In the genomic region with DNA sequence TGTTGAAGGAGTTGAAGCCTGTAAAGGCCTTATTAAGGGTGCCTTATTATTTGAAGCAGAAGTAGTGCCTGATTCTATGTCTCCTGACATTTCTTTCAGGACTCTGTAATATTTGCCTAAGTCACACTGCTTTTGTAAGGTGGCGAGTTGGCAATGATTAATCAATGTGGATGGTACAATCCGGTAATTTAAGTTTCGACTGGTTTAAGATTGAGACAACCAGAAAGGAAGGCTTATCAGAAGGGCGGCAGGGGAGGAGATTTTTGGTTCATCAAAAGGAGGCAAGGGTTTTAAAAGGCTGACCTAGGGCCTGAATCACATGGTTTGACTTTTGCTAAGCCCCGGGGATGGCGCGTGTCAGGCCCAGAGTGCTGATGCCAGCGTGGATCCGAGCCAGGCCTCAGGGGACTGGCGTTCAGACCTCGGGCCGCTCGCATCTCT, we compare ENCODE assay signal across 8 cellular contexts. TPM values are rescaled to one million over a fixed set of nuclear protein-coding genes. Genes with fewer than 3 reads are reported as not detected.
DNase-seq lines count a peak whose midpoint lies in the region; ATAC-seq and TF ChIP-seq lines count a peak whose summit lies in the region.

No MANE protein-coding gene starts in this region.

- H3K4me1 ChIP-seq in GM23338 (ENCODE audit: insufficient read depth) (peaks cover 30% of the 10 kb centered on the region), right cardiac atrium (ENCODE audit: control insufficient read depth, insufficient read depth, low read length) (peaks cover 2% of the 10 kb centered on the region)

- H3K4me3 Mint-ChIP-seq in GM23338, result peak overlapping the region; percentile 93

- peak overlapping the region; percentile 96 for H2AFZ ChIP-seq in GM23338

- peaks cover 35% of the 10 kb centered on the region for H3K79me2 ChIP-seq in GM23338 (replicated peaks; ENCODE audit: insufficient read depth)

- H3F3A ChIP-seq in GM23338 (replicated peaks; ENCODE audit: low read depth), result 0 out of 2 replicates have a peak, but pooled peaks cover 4% of the 10 kb centered on the region

- peaks cover 34% of the 10 kb centered on the region for H3K4me1 Mint-ChIP-seq in GM23338

- intact Hi-C loops in right cardiac atrium (cut with DNase I), result no loop called here

- 22% methylated on average over 13 of the region's 13 CpGs for WGBS in right cardiac atrium

- H3K9me3 ChIP-seq in WERI-Rb-1 (ENCODE audit: severe bottlenecking) (no peaks in the 10 kb centered on the region), right cardiac atrium (ENCODE audit: control insufficient read depth, low read length) (no peaks in the 10 kb centered on the region)

- H3K4me3 ChIP-seq in GM23338 (peak overlapping the region; percentile 90), WERI-Rb-1 (ENCODE audit: low read depth, low read length) (peak overlapping the region; percentile 89), right cardiac atrium (ENCODE audit: low read length) (peak overlapping the region; percentile 84), skin epidermis (peak overlapping the region; percentile 48 to 88 (median 77))

- H3K27ac ChIP-seq in GM23338 (ENCODE audit: low read depth) (peak overlapping the region; percentile 99), WERI-Rb-1 (peak overlapping the region; percentile 89), right cardiac atrium (ENCODE audit: low read length) (peak overlapping the region; percentile 93), skin epidermis (peak overlapping the region; percentile 88 to 100 (median 98))

- H3K27ac Mint-ChIP-seq in GM23338, result peak overlapping the region; percentile 98

- H3K9me3 Mint-ChIP-seq in GM23338, result no peaks in the 10 kb centered on the region

- no peaks in the 10 kb centered on the region for H3K9me2 ChIP-seq in GM23338 (ENCODE audit: insufficient read depth)

- no peaks in the 10 kb centered on the region for H3K36me3 ChIP-seq in GM23338 (ENCODE audit: insufficient read depth)
- H3K36me3 ChIP-seq in WERI-Rb-1, result no peaks in the 10 kb centered on the region

- H4K20me1 ChIP-seq in GM23338 (replicated peaks; ENCODE audit: insufficient read depth), result peaks cover 6% of the 10 kb centered on the region

- H3K27me3 Mint-ChIP-seq in GM23338 (ENCODE audit: insufficient read depth, low read depth, poor library complexity), result peaks cover 3% of the 10 kb centered on the region

- no peaks in the 10 kb centered on the region; the same call in 2 of the 3 replicates for H3K36me3 Mint-ChIP-seq in GM23338 (ENCODE audit: low read depth)

- TF ChIP-seq CTCF in GM23338 (conservative IDR thresholded peaks at IDR 0.05; ENCODE audit: low read depth in 2 of 2) (no peak), WERI-Rb-1 (IDR thresholded peaks at IDR 0.05; ENCODE audit: low read depth, low read length) (no peak)

- ATAC-seq in GM23338, result no peak
- no peak for ATAC-seq in right cardiac atrium
- ATAC-seq in GM21360 (IDR thresholded peaks at IDR 0.05; ENCODE audit: unreplicated experiment), result no peak

- no peaks in the 10 kb centered on the region for H3K27me3 ChIP-seq in GM23338 (ENCODE audit: insufficient read depth)
- H3K27me3 ChIP-seq in WERI-Rb-1 (ENCODE audit: insufficient read depth, low read depth, severe bottlenecking), result no peaks in the 10 kb centered on the region
- H3K27me3 ChIP-seq in right cardiac atrium (ENCODE audit: control insufficient read depth, insufficient read depth), result no peaks in the 10 kb centered on the region

- H3K4me2 ChIP-seq in GM23338, result peak overlapping the region; percentile 86

- DNase-seq in GM23338 (ENCODE audit: low spot score), result no peak
- DNase-seq in WERI-Rb-1, result no peak
- no peak for DNase-seq in right cardiac atrium
- DNase-seq in GM03348 (ENCODE audit: low spot score), result no peak
- DNase-seq in cerebellum (ENCODE audit: low spot score), result no peak
- no peak for DNase-seq in foreskin melanocyte

TF ChIP-seq in GM23338, 12 proteins besides CTCF, POLR2A, EP300 and RAD21:
- no peak for TF ChIP-seq POLR2AphosphoS5 (IDR thresholded peaks at IDR 0.05; ENCODE audit: low read depth)

RNA-seq across cellular contexts. Expression of a gene that starts 0.8 kb away (rescaled TPM):
- total RNA-seq in GM23338 (2014; rRNA removed; shearing (Covaris generic)), result 43.1 and 46.3 TPM in 2 replicates
- polyA plus RNA-seq in GM23338 (2016; fragmentation: Nextera tagmentation; extraction: Ambion mirVana) (69.8 and 101 TPM in 2 replicates), right cardiac atrium (36.6 TPM)
- total RNA-seq in right cardiac atrium (10 to 100 TPM; 54.8 to 65.7 (median 63.6) TPM), cerebellum (85.2 TPM)

RNA-seq across cellular contexts. Expression of a gene that starts 19.8 kb away (rescaled TPM):
- total RNA-seq in GM23338 (2014; rRNA removed; shearing (Covaris generic)), result not detected in 2 replicates
- polyA plus RNA-seq in GM23338 (2016; fragmentation: Nextera tagmentation; extraction: Ambion mirVana) (not detected in 2 replicates), right cardiac atrium (not detected)
- total RNA-seq in right cardiac atrium (not detected), cerebellum (0.36 TPM)

RNA-seq across cellular contexts. Expression of a gene that starts 59.9 kb away (rescaled TPM):
- total RNA-seq in GM23338 (2014; rRNA removed; shearing (Covaris generic)), result 55.5 and 55.8 TPM in 2 replicates
- polyA plus RNA-seq in GM23338 (2016; fragmentation: Nextera tagmentation; extraction: Ambion mirVana) (54.9 and 61.1 TPM in 2 replicates), right cardiac atrium (7.4 TPM)
- total RNA-seq in right cardiac atrium (10 to 100 TPM; 17.0 to 22.2 (median 19.9) TPM), cerebellum (56.2 TPM)
